ENCODE assay signal across 16 cellular contexts in genomic region chr16:69324585-69325253, GRCh38. TPM values are rescaled to one million over a fixed set of nuclear protein-coding genes. Genes with fewer than 3 reads are reported as not detected.
DNase-seq lines count a peak whose midpoint lies in the region; ATAC-seq and TF ChIP-seq lines count a peak whose summit lies in the region.
"Had no signal": no experiment of that assay in that cellular context is flagged by ENCODE, and none has a peak within 500 bp of the region (broad histone marks: within the 10 kb centered on the region; RNA-seq: fewer than 3 reads in every experiment).

No MANE protein-coding gene starts in this region.

- H3K27ac ChIP-seq in 22Rv1 (peak overlapping the region; percentile 20; the same call in 1 of the 2 replicates), HCT116 (ENCODE audit: low read depth, low read length) (peak overlapping the region; percentile 9; the same call in 1 of the 2 replicates), osteoblast (ENCODE audit: low read depth, low read length) (no peak overlapping the region)
- H3K27ac ChIP-seq: ascending aorta, foreskin keratinocyte, pancreas, stomach had no signal

- H3K4me1 ChIP-seq in HCT116 (ENCODE audit: control insufficient read depth in 1 of 2, insufficient read depth in 2 of 2, low read length in 2 of 2), result peaks cover 11 to 20% of the 10 kb centered on the region in 2 experiments
- peaks cover 27% of the 10 kb centered on the region for H3K4me1 ChIP-seq in osteoblast (ENCODE audit: insufficient read depth, low read length)

- H3K27me3 ChIP-seq in HCT116 (ENCODE audit: insufficient read depth, low read length) (no peaks in the 10 kb centered on the region), osteoblast (ENCODE audit: insufficient read depth, low read length) (no peaks in the 10 kb centered on the region)
- H3K27me3 ChIP-seq: ascending aorta, foreskin keratinocyte, pancreas, stomach had no signal

- POLR2A ChIA-PET in HCT116 (lab: Charles Lee), result no interaction called here

- TF ChIP-seq CTCF in 22Rv1 (IDR thresholded peaks at IDR 0.05) (no peak), HCT116 (IDR thresholded peaks at IDR 0.05 in 2 of 3, conservative IDR thresholded peaks at IDR 0.05 in 1 of 3; ENCODE audit: borderline replicate concordance in 1 of 3, insufficient read depth in 1 of 3, low read depth in 2 of 3, low read length in 2 of 3) (no peak), chondrocyte (IDR thresholded peaks at IDR 0.05) (no peak), osteoblast (IDR thresholded peaks at IDR 0.05; ENCODE audit: extremely low read depth, low read depth, low read length) (no peak), natural killer cell (IDR thresholded peaks at IDR 0.05) (no peak)

- peaks cover 20% of the 10 kb centered on the region; the same call in 1 of the 2 replicates for H4K20me1 ChIP-seq in HCT116 (ENCODE audit: insufficient read depth)
- peaks cover 44% of the 10 kb centered on the region for H4K20me1 ChIP-seq in osteoblast (ENCODE audit: insufficient read depth, low read length)

- H3K4me1 Mint-ChIP-seq in chondrocyte (ENCODE audit: low read depth), result peaks cover 43% of the 10 kb centered on the region
- peaks cover 14 to 28% of the 10 kb centered on the region in 2 donors for H3K4me1 Mint-ChIP-seq in natural killer cell

- H3K27me3 Mint-ChIP-seq in chondrocyte (ENCODE audit: low read depth), result no peaks in the 10 kb centered on the region
- H3K27me3 Mint-ChIP-seq in natural killer cell (ENCODE audit: low read depth in 2 of 2), result no peaks in the 10 kb centered on the region
- H3K27me3 Mint-ChIP-seq: T-cell had no signal

- BruUV-seq in HCT116 (replicated peaks; lab: Mats Ljungman, UMichigan), result TSS peak; percentile 25

- H3K36me3 ChIP-seq in HCT116 (ENCODE audit: control insufficient read depth in 1 of 2, insufficient read depth in 2 of 2, low read length in 2 of 2) (peaks cover 51 to 69% of the 10 kb centered on the region in 2 experiments), osteoblast (ENCODE audit: insufficient read depth, low read length) (peaks cover 83% of the 10 kb centered on the region)

- intact Hi-C loops in HCT116 (cut with micrococcal nuclease) (no loop called here), natural killer cell (cut with micrococcal nuclease) (loop anchor here (10.0 kb wide), 1 partner anchor 130 kb away; no protein-coding TSS in a partner anchor)

- no peak overlapping the region for H3K4me2 ChIP-seq in HCT116 (ENCODE audit: low read length)
- H3K4me2 ChIP-seq in osteoblast (ENCODE audit: insufficient read depth, low read length), result no peak overlapping the region

- RAD21 ChIA-PET in HCT116 (lab: Charles Lee; ENCODE audit: low non-redundant PET in 1 of 2, low total read pairs in 2 of 2, uncharacterized antibody in 2 of 2, unreplicated experiment in 2 of 2), result no interaction called here

- H3K79me2 ChIP-seq in HCT116 (ENCODE audit: insufficient read depth, low read length) (peaks cover 92% of the 10 kb centered on the region), osteoblast (ENCODE audit: insufficient read depth, low read length) (peaks cover 91% of the 10 kb centered on the region)

- H3K9me2 ChIP-seq in HCT116 (ENCODE audit: insufficient read depth), result no peaks in the 10 kb centered on the region

- peak overlapping the region; percentile 17 for H3K27ac Mint-ChIP-seq in chondrocyte (ENCODE audit: unreplicated experiment)
- peak overlapping the region in 1 of 2 donors; percentile 42 for H3K27ac Mint-ChIP-seq in natural killer cell

- no peaks in the 10 kb centered on the region for H3K9me3 ChIP-seq in HCT116 (ENCODE audit: control insufficient read depth in 1 of 2, insufficient read depth in 1 of 2, low read depth in 1 of 2, low read length in 2 of 2)
- H3K9me3 ChIP-seq in osteoblast (ENCODE audit: low read depth, low read length), result no peaks in the 10 kb centered on the region
- H3K9me3 ChIP-seq: ascending aorta, pancreas, stomach had no signal

- H3K4me3 Mint-ChIP-seq in chondrocyte (ENCODE audit: unreplicated experiment) (no peak overlapping the region), natural killer cell (no peak overlapping the region)

- H2AFZ ChIP-seq in HCT116 (ENCODE audit: low read depth, low read length, poor library complexity, severe bottlenecking) (no peak overlapping the region), osteoblast (ENCODE audit: low read length) (no peak overlapping the region)

- no peak for TF ChIP-seq POLR2A in HCT116 (IDR thresholded peaks at IDR 0.05; ENCODE audit: borderline replicate concordance, extremely low read depth, insufficient read depth, insufficient read length)

- no peak overlapping the region for H3K4me3 ChIP-seq in HCT116 (replicated peaks in 1 of 2; ENCODE audit: low read depth in 1 of 2, low read length in 2 of 2)
- no peak overlapping the region for H3K4me3 ChIP-seq in osteoblast (ENCODE audit: insufficient read depth, low read length)
- H3K4me3 ChIP-seq: ascending aorta, pancreas, stomach had no signal

- H3K9me3 Mint-ChIP-seq in chondrocyte (ENCODE audit: low read depth) (no peaks in the 10 kb centered on the region), natural killer cell (no peaks in the 10 kb centered on the region)
- H3K9me3 Mint-ChIP-seq: T-cell had no signal

- ATAC-seq in HCT116 (no peak), natural killer cell (no peak)
- ATAC-seq: foreskin keratinocyte, T-cell had no signal

- H3K9ac ChIP-seq in HCT116 (ENCODE audit: low read length), result no peak overlapping the region

- H3K36me3 Mint-ChIP-seq in chondrocyte (ENCODE audit: low read depth) (peaks cover 28% of the 10 kb centered on the region), natural killer cell (no peaks in the 10 kb centered on the region)

- CTCF ChIA-PET in HCT116 (lab: Charles Lee), result no interaction called here

- no peak for DNase-seq in HCT116 (ENCODE audit: low read depth, low spot score)
- peak; percentile 49 for DNase-seq in chondrocyte (ENCODE audit: low spot score)
- peak; percentile 86 for DNase-seq in osteoblast (ENCODE audit: insufficient read length, low spot score, missing footprints)
- no peak for DNase-seq in NCI-H226
- DNase-seq in natural killer cell, result no peak
- DNase-seq in C1 segment of cervical spinal cord (lab: John Stamatoyannopoulos, UW), result no peak
- DNase-seq in stimulated activated CD4-positive, alpha-beta T cell treated with anti-CD3 and anti-CD28 coated beads, Interleukin-4, amount 100 ng/mL, for 4 hours, result no peak
- DNase-seq: COR-L47, foreskin keratinocyte, MM.1S, NCI-H1930, T-cell had no signal

- TF ChIP-seq RAD21 in HCT116 (IDR thresholded peaks at IDR 0.05; ENCODE audit: low read depth), result no peak

TF ChIP-seq in HCT116, 20 proteins besides CTCF, POLR2A, EP300 and RAD21 (continues in another document):
- TF ChIP-seq JUND (IDR thresholded peaks at IDR 0.05), result no peak
- no peak for TF ChIP-seq FOSL1 (IDR thresholded peaks at IDR 0.05; ENCODE audit: low read depth)
- TF ChIP-seq POLR2AphosphoS5 (IDR thresholded peaks at IDR 0.05; ENCODE audit: low read depth, low read length), result no peak
- no peak for TF ChIP-seq EZH2 (IDR thresholded peaks at IDR 0.05)
- TF ChIP-seq EGR1 (IDR thresholded peaks at IDR 0.05; ENCODE audit: low read depth), result no peak
- no peak for TF ChIP-seq EZH2phosphoT487 (IDR thresholded peaks at IDR 0.05; ENCODE audit: borderline replicate concordance)
- no peak for TF ChIP-seq REST (IDR thresholded peaks at IDR 0.05; ENCODE audit: low read depth)
- TF ChIP-seq TCF7L2 (IDR thresholded peaks at IDR 0.05; ENCODE audit: borderline replicate concordance, extremely low read depth, insufficient read depth, insufficient read length), result no peak
- no peak for TF ChIP-seq SP1 (IDR thresholded peaks at IDR 0.05; ENCODE audit: low read depth)

RNA-seq across cellular contexts. Expression of gene PDF, which starts 5.7 kb away (rescaled TPM):
- total RNA-seq in HCT116 (2021; ENCODE audit: unreplicated experiment), result 33.9 TPM
- 15.4 and 21.5 TPM in 2 replicates for polyA plus RNA-seq in HCT116 (2012)
- 11.5 to 16.2 TPM (median 15.3 TPM) in 3 replicates for total RNA-seq in chondrocyte
- total RNA-seq in osteoblast, result 11.2 and 13.0 TPM in 2 replicates
- 1 to 10 TPM; 3.0 to 5.7 (median 4.6) TPM for total RNA-seq in natural killer cell

RNA-seq across cellular contexts. Expression of gene VPS4A, which starts 13.6 kb away (rescaled TPM):
- 42.2 TPM for total RNA-seq in HCT116 (2021; ENCODE audit: unreplicated experiment)
- 46.9 and 53.1 TPM in 2 replicates for polyA plus RNA-seq in HCT116 (2012)
- 27.3 to 30.5 TPM (median 29.2 TPM) in 3 replicates for total RNA-seq in chondrocyte
- total RNA-seq in osteoblast, result 31.8 and 32.6 TPM in 2 replicates
- 10 to 100 TPM; 60.5 to 71.5 (median 62.5) TPM for total RNA-seq in natural killer cell

RNA-seq across cellular contexts. Expression of gene COG8, which starts 14.6 kb away (rescaled TPM):
- 50.3 TPM for total RNA-seq in HCT116 (2021; ENCODE audit: unreplicated experiment)
- polyA plus RNA-seq in HCT116 (2012), result 21.0 and 28.2 TPM in 2 replicates
- 34.1 to 45.7 TPM (median 36.8 TPM) in 3 replicates for total RNA-seq in chondrocyte
- 34.0 and 38.6 TPM in 2 replicates for total RNA-seq in osteoblast
- 10 to 100 TPM; 26.3 to 34.6 (median 29.0) TPM for total RNA-seq in natural killer cell

RNA-seq across cellular contexts. Expression of gene NIP7, which starts 14.9 kb away (rescaled TPM):
- total RNA-seq in HCT116 (2021; ENCODE audit: unreplicated experiment) (62.8 TPM), chondrocyte (17.2 to 28.8 TPM (median 18.6 TPM) in 3 replicates), osteoblast (20.6 and 22.8 TPM in 2 replicates), natural killer cell (10 to 100 TPM; 33.7 to 41.8 (median 37.7) TPM)
- 18.9 and 20.0 TPM in 2 replicates for polyA plus RNA-seq in HCT116 (2012)

RNA-seq across cellular contexts. Expression of gene TMED6, which starts 26.9 kb away (rescaled TPM):
- total RNA-seq in HCT116 (2021; ENCODE audit: unreplicated experiment), result 0.91 TPM
- polyA plus RNA-seq in HCT116 (2012), result 0.46 and 0.59 TPM in 2 replicates
- total RNA-seq in chondrocyte, result 0.38 to 0.65 TPM (median 0.55 TPM) in 3 replicates
- total RNA-seq in osteoblast, result 0.29 and 0.72 TPM in 2 replicates
- total RNA-seq in natural killer cell, result 1 to 10 TPM; 1.4 to 1.8 (median 1.6) TPM
- total RNA-seq: ascending aorta, foreskin keratinocyte had no signal

Comparison
In these comparisons a context has a peak if more than half of its experiments do, and no peak if none do; other contexts are left out.
1. DNase-seq: peak in chondrocyte (single experiment) and osteoblast (single experiment); none in HCT116 (single experiment), NCI-H226 (single experiment), natural killer cell (single experiment), C1 segment of cervical spinal cord (0 of 14) and stimulated activated CD4-positive, alpha-beta T cell treated with anti-CD3 and anti-CD28 coated beads, Interleukin-4, amount 100 ng/mL, for 4 hours (0 of 2).